ENCODE assay signal across 22 cellular contexts in the genomic region with DNA sequence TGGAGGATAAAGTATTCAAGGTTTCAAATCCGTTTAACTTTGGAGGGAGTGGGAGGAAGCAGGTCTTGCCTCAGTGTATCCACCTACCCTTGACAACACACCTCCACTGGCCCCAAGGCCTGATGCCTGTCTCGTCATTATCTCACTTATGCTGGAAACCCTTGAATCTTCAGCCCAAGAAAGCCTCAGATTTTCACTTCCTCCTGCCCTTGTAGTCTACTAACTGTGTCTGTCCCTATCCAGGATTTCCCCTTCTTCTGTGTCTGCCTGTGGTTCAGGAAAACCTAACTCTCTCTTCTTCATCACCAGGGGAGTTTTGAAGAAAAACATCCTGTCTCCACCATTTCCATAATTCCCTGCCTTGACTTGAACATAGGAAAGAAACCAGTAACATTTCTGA.
DNase-seq lines count a peak whose midpoint lies in the region; ATAC-seq lines count a peak whose summit lies in the region.
"Had no signal": no experiment of that assay in that cellular context is flagged by ENCODE, and none has a peak within 500 bp of the region (broad histone marks: within the 10 kb centered on the region; RNA-seq: fewer than 3 reads in every experiment).

No MANE protein-coding gene starts in this region.

- no peak overlapping the region for H3K4me3 Mint-ChIP-seq in stimulated activated naive B cell treated with anti-CD40 and anti-IgM and Interleukin-4, amounts not matched to agents 10 μg/mL and 1 μg/mL and 100 μg/mL, for 72 hours
- H3K4me3 Mint-ChIP-seq: activated CD4-positive, alpha-beta T cell treated with anti-CD3 and anti-CD28 coated beads, Interleukin-2, amount 10 ng/mL, durations not matched to agents 7 days and 5 days; CD8-positive, alpha-beta T cell; GM23338; natural killer cell treated with Interleukin-12 subunit alpha and Interleukin-12 subunit beta and Interleukin-15 and Interleukin-18, amount 100 ng/mL, for 72 hours; T-cell had no signal

- no peak for DNase-seq in stimulated activated naive B cell treated with anti-CD40 and anti-IgM and Interleukin-4, amounts not matched to agents 10 μg/mL and 1 μg/mL and 100 μg/mL, for 72 hours
- DNase-seq in iPS-NIHi7 (ENCODE audit: extremely low spot score) (no peak), NCI-H82 (lab: John Stamatoyannopoulos, UW) (no peak)
- DNase-seq: activated CD4-positive, alpha-beta T cell treated with anti-CD3 and anti-CD28 coated beads, Interleukin-2, amount 10 ng/mL, durations not matched to agents 7 days and 5 days; activated CD8-positive, alpha-beta memory T cell treated with anti-CD3 and anti-CD28 coated beads, Interleukin-2, amount 50 U/mL, for 48 hours; activated gamma-delta T cell treated with Interleukin-2 at 50 U/mL for 16 hours; CD8-positive, alpha-beta T cell; DMS79; NCI-H1092; NCI-H2081; NCI-H446; posterior cingulate gyrus; stimulated activated naive CD4-positive, alpha-beta T cell treated with Interleukin-2 at 50 U/mL for 16 hours; T-cell; tibial artery had no signal

- ATAC-seq in GM18520 (IDR thresholded peaks at IDR 0.05; ENCODE audit: unreplicated experiment) (peak; percentile 58), HG02610 (IDR thresholded peaks at IDR 0.05; ENCODE audit: unreplicated experiment) (peak; percentile 69), HG03469 (IDR thresholded peaks at IDR 0.05; ENCODE audit: unreplicated experiment) (peak; percentile 70), GM18873 (IDR thresholded peaks at IDR 0.05; ENCODE audit: low FRiP score, unreplicated experiment) (no peak)
- peak; percentile 64 to 80 for ATAC-seq in stimulated activated naive B cell treated with anti-CD40 and anti-IgM and Interleukin-4, amounts not matched to agents 10 μg/mL and 1 μg/mL and 100 μg/mL, for 72 hours (replicated peaks)
- ATAC-seq: CD8-positive, alpha-beta T cell; GM23338; natural killer cell treated with Interleukin-12 subunit alpha and Interleukin-12 subunit beta and Interleukin-15 and Interleukin-18, amount 100 ng/mL, for 72 hours; Right ventricle myocardium inferior; T-cell had no signal

- H3K36me3 Mint-ChIP-seq in stimulated activated naive B cell treated with anti-CD40 and anti-IgM and Interleukin-4, amounts not matched to agents 10 μg/mL and 1 μg/mL and 100 μg/mL, for 72 hours: no peaks in the 10 kb centered on the region
- H3K36me3 Mint-ChIP-seq: CD8-positive, alpha-beta T cell; natural killer cell treated with Interleukin-12 subunit alpha and Interleukin-12 subunit beta and Interleukin-15 and Interleukin-18, amount 100 ng/mL, for 72 hours; T-cell had no signal

- peaks cover 4 to 9% of the 10 kb centered on the region in 2 donors for H3K4me1 Mint-ChIP-seq in stimulated activated naive B cell treated with anti-CD40 and anti-IgM and Interleukin-4, amounts not matched to agents 10 μg/mL and 1 μg/mL and 100 μg/mL, for 72 hours
- H3K4me1 Mint-ChIP-seq: activated CD4-positive, alpha-beta T cell treated with anti-CD3 and anti-CD28 coated beads, Interleukin-2, amount 10 ng/mL, durations not matched to agents 7 days and 5 days; T-cell had no signal

- no peaks in the 10 kb centered on the region for H3K9me3 Mint-ChIP-seq in stimulated activated naive B cell treated with anti-CD40 and anti-IgM and Interleukin-4, amounts not matched to agents 10 μg/mL and 1 μg/mL and 100 μg/mL, for 72 hours
- H3K9me3 Mint-ChIP-seq: activated CD4-positive, alpha-beta T cell treated with anti-CD3 and anti-CD28 coated beads, Interleukin-2, amount 10 ng/mL, durations not matched to agents 7 days and 5 days; CD8-positive, alpha-beta T cell; GM23338; natural killer cell treated with Interleukin-12 subunit alpha and Interleukin-12 subunit beta and Interleukin-15 and Interleukin-18, amount 100 ng/mL, for 72 hours; T-cell had no signal

- H3K27me3 Mint-ChIP-seq in stimulated activated naive B cell treated with anti-CD40 and anti-IgM and Interleukin-4, amounts not matched to agents 10 μg/mL and 1 μg/mL and 100 μg/mL, for 72 hours: peaks cover 20 to 28% of the 10 kb centered on the region in 2 donors

- no peak overlapping the region for H3K27ac Mint-ChIP-seq in stimulated activated naive B cell treated with anti-CD40 and anti-IgM and Interleukin-4, amounts not matched to agents 10 μg/mL and 1 μg/mL and 100 μg/mL, for 72 hours
- H3K27ac Mint-ChIP-seq: activated CD4-positive, alpha-beta T cell treated with anti-CD3 and anti-CD28 coated beads, Interleukin-2, amount 10 ng/mL, durations not matched to agents 7 days and 5 days; CD8-positive, alpha-beta T cell; GM23338; natural killer cell treated with Interleukin-12 subunit alpha and Interleukin-12 subunit beta and Interleukin-15 and Interleukin-18, amount 100 ng/mL, for 72 hours; T-cell had no signal
